In the genomic region with DNA sequence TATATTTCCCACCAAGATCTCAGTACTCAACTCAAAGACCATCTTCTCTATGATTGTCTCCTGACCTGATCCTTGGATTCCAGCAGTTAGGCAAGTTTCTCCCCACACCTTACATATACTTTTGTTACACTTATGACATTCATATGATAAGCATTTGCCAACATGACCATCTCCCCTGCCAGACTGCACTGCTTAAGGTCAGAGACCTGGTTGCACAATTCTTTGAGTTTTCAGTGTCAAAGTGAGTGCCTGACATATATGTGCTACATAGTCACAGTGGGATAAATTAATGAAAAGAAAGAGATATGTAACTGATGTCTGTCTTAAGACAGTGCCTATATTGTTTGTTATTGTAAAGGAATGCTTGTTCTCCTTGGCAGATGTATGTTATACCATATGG, we compare ENCODE assay signal across 19 cellular contexts. TPM values are rescaled to one million over a fixed set of nuclear protein-coding genes. Genes with fewer than 3 reads are reported as not detected.
A peak's percentile ranks its signal among the peaks of the same experiment; 100 is the strongest.
DNase-seq lines count a peak whose midpoint lies in the region; ATAC-seq, FAIRE-seq and TF ChIP-seq lines count a peak whose summit lies in the region.
"Had no signal": no experiment of that assay in that cellular context is flagged by ENCODE, and none has a peak within 500 bp of the region (broad histone marks: within the 10 kb centered on the region; RNA-seq: fewer than 3 reads in every experiment).

No MANE protein-coding gene starts in this region.

- no peak for TF ChIP-seq POLR2A in GM12891 (IDR thresholded peaks at IDR 0.05; ENCODE audit: low read depth, low read length)
- TF ChIP-seq POLR2A in NB4 (IDR thresholded peaks at IDR 0.05; ENCODE audit: extremely low read depth, insufficient read length): no peak

- intact Hi-C loops in psoas muscle (cut with DNase I): loop anchor here (5.0 kb wide), 2 partner anchors 72 to 113 kb away; partner anchors contain the start of gene MCCC1 (in 1 of the 2)

- peak; percentile 16 for FAIRE-seq in GM12891 (lab: Jason Lieb, UNC)
- FAIRE-seq: RCC 7860 had no signal

- H3K9me3 ChIP-seq in psoas muscle: no peaks in the 10 kb centered on the region

- ATAC-seq in HG02571 (IDR thresholded peaks at IDR 0.05; ENCODE audit: unreplicated experiment): no peak
- ATAC-seq in psoas muscle: no peak

- H3K4me3 ChIP-seq in NB4 (ENCODE audit: low read depth, low read length): no peak overlapping the region
- no peak overlapping the region for H3K4me3 ChIP-seq in choroid plexus epithelial cell (ENCODE audit: low read depth, low read length)
- no peak overlapping the region for H3K4me3 ChIP-seq in psoas muscle

- no peak for TF ChIP-seq CTCF in NB4 (IDR thresholded peaks at IDR 0.05; ENCODE audit: low read depth, low read length)
- TF ChIP-seq CTCF in choroid plexus epithelial cell (conservative IDR thresholded peaks at IDR 0.05; ENCODE audit: low read depth, low read length): no peak
- no peak for TF ChIP-seq CTCF in psoas muscle (IDR thresholded peaks at IDR 0.05)

- H3K4me1 ChIP-seq in psoas muscle: peaks cover 4% of the 10 kb centered on the region

- H3K36me3 ChIP-seq in psoas muscle (ENCODE audit: insufficient read depth in 1 of 2, low read depth in 1 of 2): no peaks in the 10 kb centered on the region

- DNase-seq in GM12891 (ENCODE audit: insufficient read length, low spot score): no peak
- peak; percentile 21 for DNase-seq in NB4 (ENCODE audit: low read depth)
- peak; percentile 65 for DNase-seq in choroid plexus epithelial cell (ENCODE audit: low read depth)
- DNase-seq in iris pigment epithelial cell (ENCODE audit: low read depth): peak; percentile 83
- DNase-seq in COLO668 (lab: John Stamatoyannopoulos, UW; ENCODE audit: unreplicated experiment): no peak
- DNase-seq in SKM-1 (lab: John Stamatoyannopoulos, UW; ENCODE audit: unreplicated experiment): no peak
- no peak for DNase-seq in psoas muscle
- DNase-seq: CD4-positive, CD25-positive, alpha-beta regulatory T cell; DND-41; GDM1; GOT3; KG1; NCI-H1436; NCI-H2081; NCI-H446 treated with DMSO at 0.1 percent for 48 hours; NCI-H82; SHP77 had no signal

- no peaks in the 10 kb centered on the region for H3K27me3 ChIP-seq in psoas muscle (ENCODE audit: insufficient read depth in 3 of 3, low read length in 2 of 3)

- no peak overlapping the region for H3K27ac ChIP-seq in psoas muscle

TF ChIP-seq in GM12891, 5 proteins besides CTCF, POLR2A, EP300 and RAD21:
- TF ChIP-seq POLR2AphosphoS5 (IDR thresholded peaks at IDR 0.05; ENCODE audit: low read depth, low read length) (no peak), TAF1 (IDR thresholded peaks at IDR 0.05; ENCODE audit: low read depth, low read length) (no peak), SPI1 (IDR thresholded peaks at IDR 0.05; ENCODE audit: low read depth, low read length) (no peak), PAX5 (IDR thresholded peaks at IDR 0.05; ENCODE audit: insufficient read depth, low read length, severe bottlenecking) (no peak), POU2F2 (IDR thresholded peaks at IDR 0.05; ENCODE audit: low read depth, low read length) (no peak)

RNA-seq across cellular contexts. Expression of gene DCUN1D1, which starts 3.5 kb away (rescaled TPM):
- polyA plus RNA-seq in GM12891 (2012; ENCODE audit: low read depth, missing spikeins): 8.1 TPM
- 10 to 100 TPM; 41.5 to 97.8 (median 50.7) TPM for total RNA-seq in psoas muscle
- 10 to 100 TPM; 11.6 to 57.7 (median 25.8) TPM for polyA plus RNA-seq in psoas muscle

Comparison
In these comparisons a context has a peak if more than half of its experiments do, and no peak if none do; other contexts are left out.
1. DNase-seq: peak in NB4 (single experiment), choroid plexus epithelial cell (single experiment) and iris pigment epithelial cell (single experiment); none in GM12891 (single experiment), COLO668 (single experiment), SKM-1 (single experiment) and psoas muscle (0 of 2).